8 cellular contexts compared by ENCODE assay signal in genomic region chr15:78108300-78109084, GRCh38. TPM values are rescaled to one million over a fixed set of nuclear protein-coding genes. Genes with fewer than 3 reads are reported as not detected.
DNase-seq lines count a peak whose midpoint lies in the region; ATAC-seq lines count a peak whose summit lies in the region.

No MANE protein-coding gene starts in this region.

- H3K9ac ChIP-seq in mesendoderm (ENCODE audit: low read length) = no peak overlapping the region

- H3K79me2 ChIP-seq in mesendoderm (ENCODE audit: control insufficient read depth, insufficient read depth, low read length) = no peaks in the 10 kb centered on the region

- H3K36me3 ChIP-seq in effector memory CD4-positive, alpha-beta T cell (ENCODE audit: control insufficient read depth, insufficient read depth, low read length) = no peaks in the 10 kb centered on the region
- H3K36me3 ChIP-seq in mesendoderm (ENCODE audit: control insufficient read depth, insufficient read depth, low read length) = no peaks in the 10 kb centered on the region

- H3K27me3 ChIP-seq in effector memory CD4-positive, alpha-beta T cell (replicated peaks; ENCODE audit: control insufficient read depth, insufficient read depth, low read length, poor library complexity, severe bottlenecking) = no peaks in the 10 kb centered on the region
- no peaks in the 10 kb centered on the region for H3K27me3 ChIP-seq in mesendoderm (ENCODE audit: insufficient read depth, low read length, poor library complexity)

- no peak overlapping the region for H3K4ac ChIP-seq in mesendoderm (ENCODE audit: low read depth, low read length)

- no CpG with 5 or more reads among the region's 11 CpGs for WGBS in mesendoderm (ENCODE audit: extremely low coverage, insufficient coverage, low lambda C conversion rate)

- no peak overlapping the region for H2AK5ac ChIP-seq in mesendoderm (ENCODE audit: low read length)

- DNase-seq in EH (ENCODE audit: low read depth) (peak; percentile 89), NOMO-1 treated with DMSO at 0.1 percent for 48 hours (lab: John Stamatoyannopoulos, UW; ENCODE audit: unreplicated experiment) (peak; percentile 86), mesendoderm (peak; percentile 93)
- peak; percentile 91 for DNase-seq in activated CD8-positive, alpha-beta memory T cell treated with anti-CD3 and anti-CD28 coated beads for 24 hours
- peak; percentile 67 to 76 (median 71) for DNase-seq in effector memory CD4-positive, alpha-beta T cell
- peak; percentile 69 to 74 for DNase-seq in stimulated activated CD8-positive, alpha-beta memory T cell treated with anti-CD3 and anti-CD28 coated beads, Interleukin-15, amount 100 ng/mL, for 48 hours (ENCODE audit: low read depth in 2 of 2)

- no peak overlapping the region for H3K23ac ChIP-seq in mesendoderm (ENCODE audit: low read length)

- no peak overlapping the region for H4K8ac ChIP-seq in mesendoderm (ENCODE audit: low read depth, low read length)

- no peaks in the 10 kb centered on the region for H3K9me3 ChIP-seq in effector memory CD4-positive, alpha-beta T cell (ENCODE audit: control insufficient read depth, low read length)

- no peak overlapping the region for H3K18ac ChIP-seq in mesendoderm (ENCODE audit: low read length)

- no peak overlapping the region for H3K4me3 ChIP-seq in effector memory CD4-positive, alpha-beta T cell (ENCODE audit: insufficient read depth, low read depth, low read length, poor library complexity, severe bottlenecking)
- no peak overlapping the region for H3K4me3 ChIP-seq in mesendoderm (ENCODE audit: low read length)

- H3K27ac ChIP-seq in effector memory CD4-positive, alpha-beta T cell (ENCODE audit: insufficient read depth, low read length, poor library complexity, severe bottlenecking) = no peak overlapping the region
- no peak overlapping the region for H3K27ac ChIP-seq in mesendoderm (ENCODE audit: low read depth, low read length)

- H3K4me2 ChIP-seq in mesendoderm (ENCODE audit: low read length) = no peak overlapping the region

- H4K5ac ChIP-seq in mesendoderm (ENCODE audit: low read length) = no peak overlapping the region

- H3K56ac ChIP-seq in mesendoderm (ENCODE audit: low read length) = no peak overlapping the region

- ATAC-seq in HG03432 (IDR thresholded peaks at IDR 0.05; ENCODE audit: unreplicated experiment) (peak; percentile 49), HG03469 (IDR thresholded peaks at IDR 0.05; ENCODE audit: unreplicated experiment) (no peak)

- no peak overlapping the region for H2BK15ac ChIP-seq in mesendoderm (replicated peaks; ENCODE audit: low read depth)

- H2BK120ac ChIP-seq in mesendoderm (ENCODE audit: low read depth, low read length) = no peak overlapping the region

- H2BK5ac ChIP-seq in mesendoderm (ENCODE audit: low read length) = no peak overlapping the region

- H3K4me1 ChIP-seq in effector memory CD4-positive, alpha-beta T cell (ENCODE audit: control insufficient read depth, insufficient read depth, low read length, poor library complexity, severe bottlenecking) = peaks cover 27% of the 10 kb centered on the region
- no peaks in the 10 kb centered on the region for H3K4me1 ChIP-seq in mesendoderm (ENCODE audit: control insufficient read depth, low read depth, low read length)

- no peaks in the 10 kb centered on the region for H3K79me1 ChIP-seq in mesendoderm (ENCODE audit: low read length)

RNA-seq across cellular contexts. Expression of gene SH2D7, which starts 16.1 kb away (rescaled TPM):
- not detected for polyA plus RNA-seq in mesendoderm (2013, experiment 1 of 2)
- not detected for polyA plus RNA-seq in mesendoderm (2013, experiment 2 of 2)

RNA-seq across cellular contexts. Expression of gene CIB2, which starts 22.8 kb away (rescaled TPM):
- polyA plus RNA-seq in mesendoderm (2013, experiment 1 of 2) = 25.5 TPM
- polyA plus RNA-seq in mesendoderm (2013, experiment 2 of 2) = 26.6 TPM

RNA-seq across cellular contexts. Expression of gene TBC1D2B, which starts 31.0 kb away (rescaled TPM):
- polyA plus RNA-seq in mesendoderm (2013, experiment 1 of 2) = 5.2 TPM
- polyA plus RNA-seq in mesendoderm (2013, experiment 2 of 2) = 5.4 TPM

RNA-seq across cellular contexts. Expression of gene IDH3A, which starts 40.7 kb away (rescaled TPM):
- polyA plus RNA-seq in mesendoderm (2013, experiment 1 of 2) = 18.4 TPM
- polyA plus RNA-seq in mesendoderm (2013, experiment 2 of 2) = 19.8 TPM
